8 cellular contexts compared by ENCODE assay signal in genomic region chr1:83931658-83932253, GRCh38.
DNase-seq lines count a peak whose midpoint lies in the region; ATAC-seq and TF ChIP-seq lines count a peak whose summit lies in the region.

No MANE protein-coding gene starts in this region.

- TF ChIP-seq CTCF in AG04449 (IDR thresholded peaks at IDR 0.05; ENCODE audit: insufficient read depth, low read length, missing control alignments), result peak; percentile 44
- peak; percentile 43; the same call in 1 of the 2 replicates for TF ChIP-seq CTCF in HEK293 (tag by site-specific recombination; IDR thresholded peaks at IDR 0.05)
- peak; percentile 48; the same call in 1 of the 2 replicates for TF ChIP-seq CTCF in WTC11 (IDR thresholded peaks at IDR 0.05)

- CTCF ChIA-PET in AG04449 (lab: Yijun Ruan, JAX) (interaction anchor here (0.7 to 10.8 kb wide), 22 partner anchors 9 to 846 kb away, joined by 3 to 313 read pairs (median 4); no protein-coding TSS in a partner anchor), HEK293 (lab: Yijun Ruan, JAX) (interaction anchor here (0.5 to 6.4 kb wide), 21 partner anchors 10 to 1059 kb away, joined by 3 to 55 read pairs (median 4); no protein-coding TSS in a partner anchor), WTC11 (lab: Charles Lee) (interaction anchor here (0.7 to 1.3 kb wide), 4 partner anchors 191 to 840 kb away, joined by 3 to 6 read pairs (median 4); no protein-coding TSS in a partner anchor)

- H3K36me3 Mint-ChIP-seq in WTC11, result no peaks in the 10 kb centered on the region

- no peaks in the 10 kb centered on the region for H3K9me3 ChIP-seq in HEK293 (ENCODE audit: control insufficient read depth, insufficient read depth, low read depth, low read length)

- no peak for DNase-seq in AG04449 (ENCODE audit: low read depth, low spot score)
- peak; percentile 69 for DNase-seq in GM03348 (ENCODE audit: low spot score)
- peak; percentile 56 for DNase-seq in NCI-H2029 treated with DMSO at 0.1 percent for 48 hours (lab: John Stamatoyannopoulos, UW)
- no peak for DNase-seq in WTC11 (ENCODE audit: low spot score)
- peak; percentile 51 for DNase-seq in foreskin melanocyte
- peak; percentile 89 for DNase-seq in pons (ENCODE audit: low spot score)

- peak; percentile 64 for ATAC-seq in WTC11
- ATAC-seq in HG03135 (IDR thresholded peaks at IDR 0.05; ENCODE audit: unreplicated experiment), result no peak

- H3K4me1 ChIP-seq in HEK293 (ENCODE audit: control insufficient read depth, insufficient read depth, low read length), result no peaks in the 10 kb centered on the region

- no peak overlapping the region for H3K27ac ChIP-seq in HEK293 (ENCODE audit: extremely low read depth, low read depth, low read length)

- H3K4me1 Mint-ChIP-seq in WTC11, result peaks cover 13% of the 10 kb centered on the region

- H3K4me3 Mint-ChIP-seq in WTC11, result no peak overlapping the region

- no peaks in the 10 kb centered on the region for H3K36me3 ChIP-seq in HEK293 (ENCODE audit: control insufficient read depth in 2 of 2, insufficient read depth in 1 of 2, low read length in 2 of 2)

- H3K27ac Mint-ChIP-seq in WTC11, result no peak overlapping the region

- no peak overlapping the region for H3K4me3 ChIP-seq in AG04449 (ENCODE audit: low read depth, low read length)
- H3K4me3 ChIP-seq in HEK293 (ENCODE audit: low read depth, low read length), result no peak overlapping the region

- H3K9me3 Mint-ChIP-seq in WTC11, result no peaks in the 10 kb centered on the region

- no peaks in the 10 kb centered on the region for H3K27me3 Mint-ChIP-seq in WTC11 (ENCODE audit: low read depth)

- POLR2A ChIA-PET in AG04449 (lab: Yijun Ruan, JAX) (no interaction called here), HEK293 (lab: Yijun Ruan, JAX) (interaction anchor here (0.8 kb wide), 1 partner anchor 67 kb away, joined by 3 read pairs; the partner anchor contains the start of gene TTLL7), WTC11 (lab: Charles Lee) (no interaction called here)

TF ChIP-seq in HEK293, 187 proteins besides CTCF, POLR2A, EP300 and RAD21:
- peak; percentile 83 for TF ChIP-seq ZNF654 (tag by site-specific recombination; IDR thresholded peaks at IDR 0.05; ENCODE audit: low read depth)
- TF ChIP-seq ZNF571 (tag by site-specific recombination; IDR thresholded peaks at IDR 0.05), result no peak
- no peak for TF ChIP-seq ZSCAN30 (tag by site-specific recombination; IDR thresholded peaks at IDR 0.05)
- TF ChIP-seq ZNF391 (tag by site-specific recombination; IDR thresholded peaks at IDR 0.05; ENCODE audit: borderline replicate concordance, low read depth), result no peak
- TF ChIP-seq ZFHX2 (tag by site-specific recombination; conservative IDR thresholded peaks at IDR 0.05), result no peak
- TF ChIP-seq FEZF1 (tag by site-specific recombination; IDR thresholded peaks at IDR 0.05), result no peak
- TF ChIP-seq BCL11A (tag by site-specific recombination; IDR thresholded peaks at IDR 0.05; ENCODE audit: low read depth), result no peak
- TF ChIP-seq ZNF37A (tag by site-specific recombination; IDR thresholded peaks at IDR 0.05), result no peak

TF ChIP-seq in WTC11, 78 proteins besides CTCF, POLR2A, EP300 and RAD21 (continues in another document):
- no peak for TF ChIP-seq ZNF396 (CRISPR knock-in tag; IDR thresholded peaks at IDR 0.05; ENCODE audit: borderline replicate concordance)
- TF ChIP-seq ZNF281 (CRISPR knock-in tag; IDR thresholded peaks at IDR 0.05), result no peak
- TF ChIP-seq CREM (CRISPR knock-in tag; IDR thresholded peaks at IDR 0.05), result no peak
- no peak for TF ChIP-seq AR (CRISPR knock-in tag; IDR thresholded peaks at IDR 0.05)
- no peak for TF ChIP-seq NR2C2 (CRISPR knock-in tag; IDR thresholded peaks at IDR 0.05)
- TF ChIP-seq GABPB1 (CRISPR knock-in tag; IDR thresholded peaks at IDR 0.05), result no peak
- no peak for TF ChIP-seq PRRX2 (CRISPR knock-in tag; IDR thresholded peaks at IDR 0.05)
- no peak for TF ChIP-seq HMGA2 (CRISPR knock-in tag; IDR thresholded peaks at IDR 0.05)
- TF ChIP-seq ATF6 (CRISPR knock-in tag; IDR thresholded peaks at IDR 0.05), result no peak
- TF ChIP-seq ATF3 (CRISPR knock-in tag; conservative IDR thresholded peaks at IDR 0.05), result no peak
- no peak for TF ChIP-seq TEAD4 (CRISPR knock-in tag; IDR thresholded peaks at IDR 0.05)
- no peak for TF ChIP-seq IRF2 (CRISPR knock-in tag; IDR thresholded peaks at IDR 0.05; ENCODE audit: borderline replicate concordance, low read depth)
- no peak for TF ChIP-seq OVOL2 (CRISPR knock-in tag; IDR thresholded peaks at IDR 0.05; ENCODE audit: borderline replicate concordance)
- no peak for TF ChIP-seq NR3C1 (CRISPR knock-in tag; conservative IDR thresholded peaks at IDR 0.05; ENCODE audit: low read depth)
- no peak for TF ChIP-seq RELA (CRISPR knock-in tag; IDR thresholded peaks at IDR 0.05; ENCODE audit: borderline replicate concordance)

Comparison
In these comparisons a context has a peak if more than half of its experiments do, and no peak if none do; other contexts are left out.
1. DNase-seq: peak in GM03348 (single experiment), NCI-H2029 treated with DMSO at 0.1 percent for 48 hours (single experiment), foreskin melanocyte (single experiment) and pons (single experiment); none in AG04449 (single experiment) and WTC11 (single experiment).
2. Peak in every context shown above with its lines, with median percentiles within 50 percentile points of each other: CTCF ChIP-seq.